8 cellular contexts compared by ENCODE assay signal in the genomic region with DNA sequence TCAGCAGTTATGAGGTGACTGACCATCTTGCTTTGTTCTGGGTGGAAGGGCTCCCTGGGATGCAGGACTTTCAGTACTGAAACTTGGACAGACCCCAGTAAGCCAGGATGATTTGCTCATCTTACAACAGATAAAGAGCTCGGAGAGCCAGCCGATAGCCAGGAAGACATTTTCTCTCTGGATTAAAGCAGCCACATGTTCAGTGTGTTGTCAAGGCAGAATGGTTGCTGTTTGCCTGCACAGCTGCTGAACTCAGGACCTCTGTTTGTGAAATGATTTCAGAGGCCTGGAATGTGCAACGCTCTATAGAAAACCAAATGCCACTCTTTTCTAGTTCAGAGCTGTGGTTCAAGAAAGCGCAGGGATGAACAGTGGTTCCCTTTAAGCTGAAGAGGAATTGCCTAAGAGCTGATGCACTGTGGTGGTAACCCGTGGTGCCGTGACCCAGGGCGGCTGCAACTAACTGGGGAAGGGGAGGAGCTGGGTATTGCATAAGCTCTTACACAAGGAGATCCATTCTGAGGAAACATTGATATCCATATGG. TPM values are rescaled to one million over a fixed set of nuclear protein-coding genes. Genes with fewer than 3 reads are reported as not detected.
A peak's percentile ranks its signal among the peaks of the same experiment; 100 is the strongest.
DNase-seq lines count a peak whose midpoint lies in the region; ATAC-seq and TF ChIP-seq lines count a peak whose summit lies in the region.

No MANE protein-coding gene starts in this region.

- DNase-seq in AG10803 (ENCODE audit: low read depth): peak; percentile 93
- peak; percentile 36 to 85 for DNase-seq in PC-9
- peak; percentile 80 to 99 for DNase-seq in fibroblast of lung (ENCODE audit: low read depth in 2 of 2)
- no peak for DNase-seq in neuronal stem cell (ENCODE audit: low spot score)
- DNase-seq in hippocampal formation (lab: John Stamatoyannopoulos, UW): no peak
- no peak for DNase-seq in activated T-cell treated with anti-CD3 and anti-CD28 coated beads, Interleukin-2, amount 50 U/mL, for 48 hours
- no peak for DNase-seq in stimulated activated CD4-positive, alpha-beta T cell treated with anti-CD3 and anti-CD28 coated beads, Interleukin-2, amount 100 ng/mL, for 48 hours

- no peak overlapping the region for H2BK15ac ChIP-seq in neuronal stem cell (ENCODE audit: low read length)

- H4K20me1 ChIP-seq in PC-9 (ENCODE audit: insufficient read depth) (no peaks in the 10 kb centered on the region), fibroblast of lung (ENCODE audit: control insufficient read depth, extremely low read depth, insufficient read depth, low read length) (no peaks in the 10 kb centered on the region)

- no peak for ATAC-seq in HG03565 (IDR thresholded peaks at IDR 0.05; ENCODE audit: unreplicated experiment)

- no peaks in the 10 kb centered on the region for H3K36me3 ChIP-seq in PC-9 (ENCODE audit: low read depth)
- no peaks in the 10 kb centered on the region for H3K36me3 ChIP-seq in fibroblast of lung (ENCODE audit: control insufficient read depth, insufficient read depth, low read length)
- H3K36me3 ChIP-seq in neuronal stem cell (replicated peaks in 1 of 2; ENCODE audit: control insufficient read depth in 2 of 2, insufficient read depth in 2 of 2, low read length in 2 of 2): no peaks in the 10 kb centered on the region

- POLR2A ChIA-PET in PC-9 (lab: Charles Lee; ENCODE audit: unreplicated experiment): interaction anchor here (0.6 to 0.8 kb wide), 2 partner anchors 13 to 14 kb away, joined by 3 read pairs; no protein-coding TSS in a partner anchor

- no peak overlapping the region for H4K8ac ChIP-seq in neuronal stem cell (ENCODE audit: low read depth, low read length)

- H3K14ac ChIP-seq in neuronal stem cell (ENCODE audit: low read length): no peak overlapping the region

- H3K4me2 ChIP-seq in PC-9 (peak overlapping the region; percentile 55), fibroblast of lung (ENCODE audit: extremely low read depth, insufficient read depth, low read length) (peak overlapping the region; percentile 55), neuronal stem cell (ENCODE audit: insufficient read depth, low read length, poor library complexity, severe bottlenecking) (no peak overlapping the region)

- CTCF ChIA-PET in PC-9 (lab: Charles Lee): interaction anchor here (0.9 to 1.0 kb wide), 2 partner anchors 21 to 254 kb away, joined by 4 read pairs; no protein-coding TSS in a partner anchor

- H3K27ac ChIP-seq in PC-9 (peak overlapping the region; percentile 41), fibroblast of lung (ENCODE audit: insufficient read depth, low read length) (peak overlapping the region; percentile 81), neuronal stem cell (replicated peaks; ENCODE audit: low read length) (peak overlapping the region; percentile 5)

- H3F3A ChIP-seq in PC-9 (ENCODE audit: insufficient read depth, low read depth): peaks cover 18% of the 10 kb centered on the region; the same call in 1 of the 2 replicates

- H2BK120ac ChIP-seq in neuronal stem cell (ENCODE audit: low read depth, low read length): no peak overlapping the region

- H3K4me1 ChIP-seq in PC-9 (replicated peaks; ENCODE audit: insufficient read depth) (peaks cover 21% of the 10 kb centered on the region), fibroblast of lung (ENCODE audit: control insufficient read depth, extremely low read depth, insufficient read depth, low read length) (peaks cover 14% of the 10 kb centered on the region), neuronal stem cell (ENCODE audit: control insufficient read depth in 2 of 2, insufficient read depth in 1 of 2, low read depth in 1 of 2, low read length in 2 of 2) (peaks cover 7 to 11% of the 10 kb centered on the region in 2 donors)

- intact Hi-C loops in PC-9 (cut with micrococcal nuclease; ENCODE audit: unreplicated experiment): no loop called here

- TF ChIP-seq CTCF in AG10803 (conservative IDR thresholded peaks at IDR 0.05; ENCODE audit: low read length) (no peak), PC-9 (conservative IDR thresholded peaks at IDR 0.05) (no peak), fibroblast of lung (conservative IDR thresholded peaks at IDR 0.05 in 1 of 2, IDR thresholded peaks at IDR 0.05 in 1 of 2; ENCODE audit: low read depth in 1 of 2, low read length in 2 of 2) (no peak)

- H3K4me3 ChIP-seq in AG10803 (ENCODE audit: low read length) (no peak overlapping the region), PC-9 (no peak overlapping the region), fibroblast of lung (replicated peaks in 1 of 4; ENCODE audit: control extremely low read depth in 1 of 4, insufficient read depth in 1 of 4, low read depth in 3 of 4, low read length in 4 of 4) (no peak overlapping the region), neuronal stem cell (ENCODE audit: low read length in 2 of 2) (no peak overlapping the region)

- H2BK5ac ChIP-seq in neuronal stem cell (ENCODE audit: low read length): no peak overlapping the region

- H3K79me2 ChIP-seq in PC-9 (ENCODE audit: low read depth) (no peaks in the 10 kb centered on the region), fibroblast of lung (ENCODE audit: control insufficient read depth, insufficient read depth, low read length) (no peaks in the 10 kb centered on the region)

- no peaks in the 10 kb centered on the region for H3K79me1 ChIP-seq in neuronal stem cell (ENCODE audit: low read depth, low read length)

- no peak overlapping the region for H2AK5ac ChIP-seq in neuronal stem cell (ENCODE audit: low read depth, low read length)

- no peak overlapping the region for H2BK12ac ChIP-seq in neuronal stem cell (ENCODE audit: low read length)

- H3K27me3 ChIP-seq in PC-9 (ENCODE audit: insufficient read depth, low read depth) (no peaks in the 10 kb centered on the region), fibroblast of lung (ENCODE audit: control insufficient read depth, insufficient read depth, low read length) (no peaks in the 10 kb centered on the region), neuronal stem cell (ENCODE audit: control insufficient read depth in 3 of 3, insufficient read depth in 3 of 3, low read depth in 1 of 3, low read length in 3 of 3) (no peaks in the 10 kb centered on the region)

- no peaks in the 10 kb centered on the region for H3K9me3 ChIP-seq in PC-9 (ENCODE audit: insufficient read depth, low read depth)
- no peaks in the 10 kb centered on the region for H3K9me3 ChIP-seq in fibroblast of lung (ENCODE audit: control insufficient read depth, insufficient read depth, low read depth, low read length)
- no peaks in the 10 kb centered on the region for H3K9me3 ChIP-seq in neuronal stem cell (replicated peaks in 1 of 2; ENCODE audit: control insufficient read depth in 2 of 2, insufficient read depth in 1 of 2, low read depth in 1 of 2, low read length in 2 of 2)

- BruUV-seq in PC-9 (replicated peaks; lab: Mats Ljungman, UMichigan): no TSS peak

- no peak overlapping the region for H3K18ac ChIP-seq in neuronal stem cell (ENCODE audit: low read length)

- H4K91ac ChIP-seq in neuronal stem cell (ENCODE audit: low read depth, low read length, poor library complexity): no peak overlapping the region

- H3K23ac ChIP-seq in neuronal stem cell (ENCODE audit: low read depth, low read length, poor library complexity): no peak overlapping the region

- H3K4ac ChIP-seq in neuronal stem cell (ENCODE audit: low read length): no peak overlapping the region

- no peak overlapping the region for H3K9ac ChIP-seq in fibroblast of lung (ENCODE audit: insufficient read depth, low read length)
- H3K9ac ChIP-seq in neuronal stem cell (ENCODE audit: low read depth, low read length, poor library complexity): no peak overlapping the region

- no peaks in the 10 kb centered on the region for H3K9me2 ChIP-seq in PC-9 (ENCODE audit: insufficient read depth)

- no CpG with 5 or more reads among the region's 7 CpGs for WGBS in neuronal stem cell (ENCODE audit: extremely low coverage in 2 of 2, insufficient read length in 2 of 2, insufficient replicate concordance in 1 of 2), 2 donors

- H2AFZ ChIP-seq in PC-9 (peak overlapping the region; percentile 49; the same call in 1 of the 2 replicates), fibroblast of lung (ENCODE audit: low read length) (peak overlapping the region; percentile 15), neuronal stem cell (ENCODE audit: low read length) (peak overlapping the region; percentile 59)

RNA-seq across cellular contexts. Expression of a gene that starts 40.7 kb away (rescaled TPM):
- total RNA-seq in PC-9 (2021): not detected in 2 replicates
- not detected in 2 replicates for total RNA-seq in fibroblast of lung
- 0.02 and 0.03 TPM in 2 replicates for polyA plus RNA-seq in fibroblast of lung
- not detected in 2 replicates for polyA plus RNA-seq in fibroblast of lung (2012)
- not detected in 2 replicates for polyA minus RNA-seq in fibroblast of lung (ENCODE audit: low replicate concordance)
- polyA plus RNA-seq in neuronal stem cell (2013, experiment 1 of 2): 0.07 TPM
- polyA plus RNA-seq in neuronal stem cell (2013, experiment 2 of 2): 0.04 TPM

Comparison
In these comparisons a context has a peak if more than half of its experiments do, and no peak if none do; other contexts are left out.
1. DNase-seq: peak in AG10803 (single experiment), PC-9 (2 of 2) and fibroblast of lung (2 of 2); none in neuronal stem cell (single experiment), hippocampal formation (0 of 2), activated T-cell treated with anti-CD3 and anti-CD28 coated beads, Interleukin-2, amount 50 U/mL, for 48 hours (0 of 2) and stimulated activated CD4-positive, alpha-beta T cell treated with anti-CD3 and anti-CD28 coated beads, Interleukin-2, amount 100 ng/mL, for 48 hours (0 of 2).
2. H3K27ac ChIP-seq: peak in every context shown above with its lines; median percentile 81 in fibroblast of lung; 41 in PC-9; 5 in neuronal stem cell.
3. Peak in every context shown above with its lines, with median percentiles within 50 percentile points of each other: H2AFZ ChIP-seq.